8 cellular contexts compared by ENCODE assay signal in genomic region chr20:45834797-45835161, GRCh38. TPM values are rescaled to one million over a fixed set of nuclear protein-coding genes. Genes with fewer than 3 reads are reported as not detected.
DNase-seq lines count a peak whose midpoint lies in the region; TF ChIP-seq lines count a peak whose summit lies in the region.

No MANE protein-coding gene starts in this region.

- peak overlapping the region; percentile 60 to 85 for H3K9ac ChIP-seq in colonic mucosa (ENCODE audit: low read depth in 2 of 2, low read length in 2 of 2)
- H3K9ac ChIP-seq in MM.1S (ENCODE audit: low read length): no peak overlapping the region

- H3K36me3 ChIP-seq in colonic mucosa: no peaks in the 10 kb centered on the region
- peaks cover 18% of the 10 kb centered on the region for H3K36me3 ChIP-seq in mesodermal cell (ENCODE audit: control insufficient read depth, insufficient read depth, low read length)
- no peaks in the 10 kb centered on the region for H3K36me3 ChIP-seq in MM.1S (replicated peaks; ENCODE audit: insufficient read depth, low read length)

- H3K27me3 ChIP-seq in colonic mucosa: no peaks in the 10 kb centered on the region
- H3K27me3 ChIP-seq in MM.1S (replicated peaks; ENCODE audit: insufficient read depth, low read length): no peaks in the 10 kb centered on the region

- H3K36me3 Mint-ChIP-seq in activated naive CD4-positive, alpha-beta T cell treated with anti-CD3 and anti-CD28 coated beads, Interleukin-2, amount 50 U/mL, for 24 hours: no peaks in the 10 kb centered on the region
- no peaks in the 10 kb centered on the region for H3K36me3 Mint-ChIP-seq in type B pancreatic cell

- no peaks in the 10 kb centered on the region for H3K9me3 Mint-ChIP-seq in activated naive CD4-positive, alpha-beta T cell treated with anti-CD3 and anti-CD28 coated beads, Interleukin-2, amount 50 U/mL, for 24 hours
- H3K9me3 Mint-ChIP-seq in type B pancreatic cell: no peaks in the 10 kb centered on the region

- no peaks in the 10 kb centered on the region for H3K27me3 Mint-ChIP-seq in activated naive CD4-positive, alpha-beta T cell treated with anti-CD3 and anti-CD28 coated beads, Interleukin-2, amount 50 U/mL, for 24 hours
- peaks cover 3% of the 10 kb centered on the region for H3K27me3 Mint-ChIP-seq in type B pancreatic cell

- H3K27ac Mint-ChIP-seq in activated naive CD4-positive, alpha-beta T cell treated with anti-CD3 and anti-CD28 coated beads, Interleukin-2, amount 50 U/mL, for 24 hours: no peak overlapping the region
- no peak overlapping the region for H3K27ac Mint-ChIP-seq in type B pancreatic cell

- H3K4me1 ChIP-seq in colonic mucosa (peaks cover 6% of the 10 kb centered on the region), mesodermal cell (ENCODE audit: control insufficient read depth, insufficient read depth, low read length, poor library complexity, severe bottlenecking) (peaks cover 12% of the 10 kb centered on the region), MM.1S (ENCODE audit: low read length) (no peaks in the 10 kb centered on the region)

- H3K4me3 ChIP-seq in colonic mucosa: peak overlapping the region; percentile 58
- peak overlapping the region; percentile 64 for H3K4me3 ChIP-seq in mesodermal cell (ENCODE audit: extremely low read depth, insufficient read depth, low read length, poor library complexity, severe bottlenecking)
- H3K4me3 ChIP-seq in MM.1S (ENCODE audit: low read length): no peak overlapping the region

- H3K4me1 Mint-ChIP-seq in activated naive CD4-positive, alpha-beta T cell treated with anti-CD3 and anti-CD28 coated beads, Interleukin-2, amount 50 U/mL, for 24 hours: peaks cover 8% of the 10 kb centered on the region
- peaks cover 24% of the 10 kb centered on the region for H3K4me1 Mint-ChIP-seq in type B pancreatic cell (ENCODE audit: unreplicated experiment)

- no peaks in the 10 kb centered on the region for H3K9me3 ChIP-seq in colonic mucosa
- no peaks in the 10 kb centered on the region for H3K9me3 ChIP-seq in mesodermal cell (ENCODE audit: control insufficient read depth, low read length)
- no peaks in the 10 kb centered on the region for H3K9me3 ChIP-seq in MM.1S (replicated peaks; ENCODE audit: insufficient read depth, low read length)

- H4K20me1 ChIP-seq in MM.1S (ENCODE audit: insufficient read depth, low read length): no peaks in the 10 kb centered on the region

- peak overlapping the region; percentile 58 for H3K4me3 Mint-ChIP-seq in activated naive CD4-positive, alpha-beta T cell treated with anti-CD3 and anti-CD28 coated beads, Interleukin-2, amount 50 U/mL, for 24 hours
- peak overlapping the region; percentile 88 for H3K4me3 Mint-ChIP-seq in type B pancreatic cell

- H3K4me2 ChIP-seq in MM.1S (ENCODE audit: low read depth, low read length): no peak overlapping the region

- no peaks in the 10 kb centered on the region for H3F3A ChIP-seq in MM.1S (ENCODE audit: insufficient read depth, low read length)

- no peaks in the 10 kb centered on the region for H3K9me2 ChIP-seq in MM.1S (replicated peaks; ENCODE audit: insufficient read depth, low read length)

- H3K27ac ChIP-seq in colonic mucosa (peak overlapping the region; percentile 85), mesodermal cell (ENCODE audit: low read depth, low read length, severe bottlenecking) (no peak overlapping the region), MM.1S (ENCODE audit: low read length) (no peak overlapping the region)

- WGBS in mesodermal cell (ENCODE audit: insufficient coverage in 2 of 2), 2 experiments: 93 to 96% methylated on average over 12 to 14 of the region's 14 CpGs

- TF ChIP-seq CTCF in colonic mucosa (IDR thresholded peaks at IDR 0.05) (no peak), type B pancreatic cell (conservative IDR thresholded peaks at IDR 0.05) (no peak), MM.1S (IDR thresholded peaks at IDR 0.05; ENCODE audit: low read length) (no peak)

- intact Hi-C loops in colonic mucosa (cut with DNase I): no loop called here

- no peaks in the 10 kb centered on the region for H3K79me2 ChIP-seq in MM.1S (ENCODE audit: low read length)

- no peak for DNase-seq in activated naive CD4-positive, alpha-beta T cell (lab: John Stamatoyannopoulos, UW)
- no peak for DNase-seq in colonic mucosa
- no peak for DNase-seq in type B pancreatic cell (ENCODE audit: extremely low spot score, unreplicated experiment)
- no peak for DNase-seq in SKM-1 treated with dmso at 0.1 percent for 144 hours (lab: John Stamatoyannopoulos, UW; ENCODE audit: unreplicated experiment)
- DNase-seq in mucosa of gallbladder (ENCODE audit: low spot score): no peak
- DNase-seq in MM.1S: no peak

- H2AFZ ChIP-seq in MM.1S (ENCODE audit: low read length): no peak overlapping the region

RNA-seq across cellular contexts. Expression of gene SNX21, which starts 1.2 kb away (rescaled TPM):
- 10 to 100 TPM; 11.2 to 12.6 TPM for total RNA-seq in colonic mucosa
- polyA plus RNA-seq in mesodermal cell (2013, experiment 1 of 2): 12.8 TPM
- polyA plus RNA-seq in mesodermal cell (2013, experiment 2 of 2): 10.8 TPM
- total RNA-seq in type B pancreatic cell (ENCODE audit: low replicate concordance): 12.2 and 16.4 TPM in 2 replicates
- total RNA-seq in mucosa of gallbladder: 34.6 TPM

RNA-seq across cellular contexts. Expression of gene TNNC2, which starts 7.7 kb away (rescaled TPM):
- total RNA-seq in colonic mucosa (1 to 10 TPM; 2.9 to 3.8 TPM), type B pancreatic cell (ENCODE audit: low replicate concordance) (2.1 TPM in 1 of 2 replicates, not detected in the other), mucosa of gallbladder (0.81 TPM)
- not detected for polyA plus RNA-seq in mesodermal cell (2013, experiment 1 of 2)
- polyA plus RNA-seq in mesodermal cell (2013, experiment 2 of 2): not detected

RNA-seq across cellular contexts. Expression of gene UBE2C, which starts 22.3 kb away (rescaled TPM):
- total RNA-seq in colonic mucosa (100 to 1,000 TPM in 1 of 2 donors, 10 to 100 TPM in 1; 23.7 to 117 TPM), type B pancreatic cell (ENCODE audit: low replicate concordance) (46.4 and 136 TPM in 2 replicates), mucosa of gallbladder (2.9 TPM)
- 185 TPM for polyA plus RNA-seq in mesodermal cell (2013, experiment 1 of 2)
- polyA plus RNA-seq in mesodermal cell (2013, experiment 2 of 2): 157 TPM

RNA-seq across cellular contexts. Expression of gene ACOT8, which starts 22.4 kb away (rescaled TPM):
- total RNA-seq in colonic mucosa: 10 to 100 TPM; 49.8 to 58.5 TPM
- polyA plus RNA-seq in mesodermal cell (2013, experiment 1 of 2): 17.0 TPM
- 16.0 TPM for polyA plus RNA-seq in mesodermal cell (2013, experiment 2 of 2)
- total RNA-seq in type B pancreatic cell (ENCODE audit: low replicate concordance): 20.6 and 21.3 TPM in 2 replicates
- total RNA-seq in mucosa of gallbladder: 35.7 TPM

RNA-seq across cellular contexts. Expression of gene ZSWIM3, which starts 22.6 kb away (rescaled TPM):
- total RNA-seq in colonic mucosa (1 to 10 TPM; 4.6 to 5.2 TPM), type B pancreatic cell (ENCODE audit: low replicate concordance) (3.7 and 4.7 TPM in 2 replicates), mucosa of gallbladder (4.7 TPM)
- 5.3 TPM for polyA plus RNA-seq in mesodermal cell (2013, experiment 1 of 2)
- 5.1 TPM for polyA plus RNA-seq in mesodermal cell (2013, experiment 2 of 2)
